Comparison of ENCODE assay signal across 20 cellular contexts in genomic region chr12:19801941-19802340, GRCh38.
DNase-seq lines count a peak whose midpoint lies in the region; ATAC-seq and TF ChIP-seq lines count a peak whose summit lies in the region.
"Had no signal": no experiment of that assay in that cellular context is flagged by ENCODE, and none has a peak within 500 bp of the region (broad histone marks: within the 10 kb centered on the region; RNA-seq: fewer than 3 reads in every experiment).

No MANE protein-coding gene starts in this region.

- no peak overlapping the region for H3K4ac ChIP-seq in trophoblast cell (ENCODE audit: low read depth, low read length)

- H3K27ac Mint-ChIP-seq in activated naive CD8-positive, alpha-beta T cell, result peak overlapping the region; percentile 66
- H3K27ac Mint-ChIP-seq: CD4-positive, alpha-beta memory T cell; IgD-negative memory B cell had no signal

- H3K27ac ChIP-seq in tibial artery (peak overlapping the region; percentile 43 to 54), trophoblast cell (ENCODE audit: low read depth, low read length) (no peak overlapping the region)
- H3K27ac ChIP-seq: BLaER1 had no signal

- no peak overlapping the region for H2AFZ ChIP-seq in trophoblast cell (ENCODE audit: insufficient read depth, low read length, poor library complexity)

- H2BK5ac ChIP-seq in trophoblast cell (ENCODE audit: low read depth, low read length, poor library complexity), result no peak overlapping the region

- no peak overlapping the region for H2BK12ac ChIP-seq in trophoblast cell (ENCODE audit: low read length)

- H3K4me1 Mint-ChIP-seq in activated naive CD8-positive, alpha-beta T cell (ENCODE audit: low read depth), result peaks cover 20% of the 10 kb centered on the region
- H3K4me1 Mint-ChIP-seq: IgD-negative memory B cell had no signal

- H2BK120ac ChIP-seq in trophoblast cell (ENCODE audit: insufficient read depth, low read length, poor library complexity), result no peak overlapping the region

- no peaks in the 10 kb centered on the region for H3K36me3 Mint-ChIP-seq in activated naive CD8-positive, alpha-beta T cell
- H3K36me3 Mint-ChIP-seq: CD4-positive, alpha-beta memory T cell; IgD-negative memory B cell had no signal

- WGBS in trophoblast cell (ENCODE audit: extremely low coverage, insufficient coverage, insufficient read length), result no CpG with 5 or more reads among the region's 4 CpGs

- no peak overlapping the region for H3K18ac ChIP-seq in trophoblast cell (ENCODE audit: low read length)

- H3K4me2 ChIP-seq in trophoblast cell (ENCODE audit: low read length), result no peak overlapping the region
- H3K4me2 ChIP-seq: BLaER1 had no signal

- intact Hi-C loops in tibial artery (cut with DNase I; ENCODE audit: low total_unique reads), result no loop called here

- no peaks in the 10 kb centered on the region for H3K79me1 ChIP-seq in trophoblast cell (ENCODE audit: low read length)

- H3K9me3 ChIP-seq in tibial artery, result no peaks in the 10 kb centered on the region
- no peaks in the 10 kb centered on the region for H3K9me3 ChIP-seq in trophoblast cell (ENCODE audit: insufficient read depth, low read depth, low read length)
- H3K9me3 ChIP-seq: BLaER1, Caco-2 had no signal

- ATAC-seq in HG03025 (IDR thresholded peaks at IDR 0.05; ENCODE audit: low FRiP score, unreplicated experiment), result no peak

- H3K4me3 Mint-ChIP-seq in activated naive CD8-positive, alpha-beta T cell, result no peak overlapping the region
- H3K4me3 Mint-ChIP-seq: CD4-positive, alpha-beta memory T cell; IgD-negative memory B cell had no signal

- DNase-seq in LHCN-M2 (ENCODE audit: low read depth), result peak; percentile 46
- peak; percentile 20 for DNase-seq in choroid plexus epithelial cell (ENCODE audit: low read depth)
- no peak for DNase-seq in tibial artery
- no peak for DNase-seq in cerebellar nuclear complex (lab: John Stamatoyannopoulos, UW)
- DNase-seq in trophoblast cell, result no peak
- DNase-seq: ACHN; Caco-2; CD4-positive, alpha-beta memory T cell; GOT3; HCEC 1CT; NCI-H1694; NCI-H2081; NCI-H446 treated with DMSO at 0.1 percent for 48 hours; NCI-H526 treated with DMSO at 0.1 percent for 48 hours; OCI-M1; Right ventricle myocardium superior had no signal

- no peak overlapping the region for H3K14ac ChIP-seq in trophoblast cell (ENCODE audit: low read length)

- H3K9ac ChIP-seq in trophoblast cell (ENCODE audit: low read length), result no peak overlapping the region
- H3K9ac ChIP-seq: BLaER1 had no signal

- no peaks in the 10 kb centered on the region for H3K27me3 ChIP-seq in tibial artery
- H3K27me3 ChIP-seq in trophoblast cell (ENCODE audit: insufficient read depth, low read length), result no peaks in the 10 kb centered on the region
- H3K27me3 ChIP-seq: BLaER1 had no signal

- H3K23ac ChIP-seq in trophoblast cell (ENCODE audit: low read length), result no peak overlapping the region

- H3K27me3 Mint-ChIP-seq in activated naive CD8-positive, alpha-beta T cell, result no peaks in the 10 kb centered on the region
- H3K27me3 Mint-ChIP-seq: IgD-negative memory B cell had no signal

- no peak overlapping the region for H4K8ac ChIP-seq in trophoblast cell (ENCODE audit: low read depth, low read length)

- TF ChIP-seq CTCF in choroid plexus epithelial cell (conservative IDR thresholded peaks at IDR 0.05; ENCODE audit: low read depth, low read length) (no peak), tibial artery (IDR thresholded peaks at IDR 0.05) (no peak)

- H3K4me1 ChIP-seq in tibial artery (peaks cover 0 to 64% (median 11%) of the 10 kb centered on the region in 4 donors), trophoblast cell (ENCODE audit: control insufficient read depth in 1 of 2, insufficient read depth in 2 of 2, low read length in 2 of 2) (no peaks in the 10 kb centered on the region)
- H3K4me1 ChIP-seq: BLaER1, Caco-2 had no signal

- no peaks in the 10 kb centered on the region for H3K79me2 ChIP-seq in trophoblast cell (ENCODE audit: control insufficient read depth, insufficient read depth, low read length, poor library complexity)

- H3K36me3 ChIP-seq in tibial artery (no peaks in the 10 kb centered on the region), trophoblast cell (ENCODE audit: control insufficient read depth in 1 of 2, insufficient read depth in 2 of 2, low read length in 2 of 2) (no peaks in the 10 kb centered on the region)
- H3K36me3 ChIP-seq: BLaER1 had no signal

- H3K4me3 ChIP-seq in choroid plexus epithelial cell (ENCODE audit: low read depth, low read length) (no peak overlapping the region), tibial artery (no peak overlapping the region), trophoblast cell (ENCODE audit: low read depth, low read length) (no peak overlapping the region)
- H3K4me3 ChIP-seq: BLaER1 had no signal

- no peaks in the 10 kb centered on the region for H3K9me3 Mint-ChIP-seq in activated naive CD8-positive, alpha-beta T cell (ENCODE audit: low read depth)

- H2AK5ac ChIP-seq in trophoblast cell (ENCODE audit: low read length), result no peak overlapping the region

- H4K12ac ChIP-seq in trophoblast cell (ENCODE audit: low read depth, low read length), result no peak overlapping the region

- H4K91ac ChIP-seq in trophoblast cell (ENCODE audit: low read depth, low read length), result no peak overlapping the region

Comparison
In these comparisons a context has a peak if more than half of its experiments do, and no peak if none do; other contexts are left out.
1. DNase-seq: peak in LHCN-M2 (single experiment) and choroid plexus epithelial cell (single experiment); none in tibial artery (0 of 2), cerebellar nuclear complex (0 of 2) and trophoblast cell (0 of 2).